Comparison of ENCODE assay signal across 10 cellular contexts in the genomic region with DNA sequence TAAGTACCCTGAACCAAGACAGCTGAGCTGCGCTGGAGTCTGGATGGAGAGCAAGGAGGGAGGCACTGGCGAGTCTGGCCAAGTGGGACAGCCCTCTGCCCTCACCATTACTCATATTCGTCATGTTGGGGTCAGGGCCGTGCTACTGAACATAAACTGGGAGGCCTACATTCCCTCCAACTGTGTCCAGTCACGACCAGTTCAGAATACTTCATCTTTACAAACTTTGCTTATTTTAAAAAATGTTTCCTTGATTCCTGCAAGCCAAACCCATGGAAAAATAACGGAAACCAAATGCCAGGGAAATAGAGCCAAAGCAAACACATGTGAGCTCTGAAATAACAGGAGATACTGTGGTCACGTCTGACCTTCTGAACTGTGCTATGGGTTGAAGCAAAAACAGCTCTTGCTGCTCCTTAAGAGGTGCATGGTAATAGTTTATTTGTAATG.
A peak's percentile ranks its signal among the peaks of the same experiment; 100 is the strongest.
DNase-seq lines count a peak whose midpoint lies in the region; ATAC-seq and TF ChIP-seq lines count a peak whose summit lies in the region.
"Had no signal": no experiment of that assay in that cellular context is flagged by ENCODE, and none has a peak within 500 bp of the region (broad histone marks: within the 10 kb centered on the region; RNA-seq: fewer than 3 reads in every experiment).

No MANE protein-coding gene starts in this region.

- no peak overlapping the region for H3K4me3 ChIP-seq in naive thymus-derived CD4-positive, alpha-beta T cell (ENCODE audit: low read length)

- H3K27ac Mint-ChIP-seq in stimulated activated effector memory CD8-positive, alpha-beta T cell treated with anti-CD3 and anti-CD28 coated beads, Interleukin-12 subunit alpha, Interleukin-12 subunit beta, amount 100 ng/mL, for 72 hours: no peak overlapping the region
- no peak overlapping the region for H3K27ac Mint-ChIP-seq in naive thymus-derived CD4-positive, alpha-beta T cell
- H3K27ac Mint-ChIP-seq: stimulated activated naive CD8-positive, alpha-beta T cell treated with anti-CD3 and anti-CD28 coated beads, Interleukin-15, Interleukin-2, amounts not matched to agents 100 ng/mL and 50 ng/mL, for 24 hours had no signal

- H3K27me3 Mint-ChIP-seq in naive thymus-derived CD4-positive, alpha-beta T cell: peaks cover 2 to 25% (median 15%) of the 10 kb centered on the region in 5 donors

- no peak overlapping the region for H3K4me3 Mint-ChIP-seq in stimulated activated effector memory CD8-positive, alpha-beta T cell treated with anti-CD3 and anti-CD28 coated beads, Interleukin-12 subunit alpha, Interleukin-12 subunit beta, amount 100 ng/mL, for 72 hours
- no peak overlapping the region for H3K4me3 Mint-ChIP-seq in naive thymus-derived CD4-positive, alpha-beta T cell
- H3K4me3 Mint-ChIP-seq: stimulated activated naive CD8-positive, alpha-beta T cell treated with anti-CD3 and anti-CD28 coated beads, Interleukin-15, Interleukin-2, amounts not matched to agents 100 ng/mL and 50 ng/mL, for 24 hours had no signal

- ATAC-seq in GM21786 (IDR thresholded peaks at IDR 0.05; ENCODE audit: unreplicated experiment) (peak; percentile 28), SK-N-SH treated with all-trans-retinoic acid at 6 μM for 48 hours (peak; percentile 80), left cardiac atrium (peak; percentile 93 to 98)
- peak; percentile 55 for ATAC-seq in stimulated activated effector memory CD8-positive, alpha-beta T cell treated with anti-CD3 and anti-CD28 coated beads, Interleukin-12 subunit alpha, Interleukin-12 subunit beta, amount 100 ng/mL, for 72 hours
- no peak for ATAC-seq in naive thymus-derived CD4-positive, alpha-beta T cell

- H3K9me3 ChIP-seq in naive thymus-derived CD4-positive, alpha-beta T cell (ENCODE audit: control insufficient read depth in 2 of 3, low read length in 3 of 3): no peaks in the 10 kb centered on the region

- H3K27ac ChIP-seq in naive thymus-derived CD4-positive, alpha-beta T cell (ENCODE audit: low read depth, low read length): no peak overlapping the region

- H3K4me1 Mint-ChIP-seq in stimulated activated effector memory CD8-positive, alpha-beta T cell treated with anti-CD3 and anti-CD28 coated beads, Interleukin-12 subunit alpha, Interleukin-12 subunit beta, amount 100 ng/mL, for 72 hours: no peaks in the 10 kb centered on the region
- no peaks in the 10 kb centered on the region for H3K4me1 Mint-ChIP-seq in naive thymus-derived CD4-positive, alpha-beta T cell

- H3K36me3 Mint-ChIP-seq in stimulated activated effector memory CD8-positive, alpha-beta T cell treated with anti-CD3 and anti-CD28 coated beads, Interleukin-12 subunit alpha, Interleukin-12 subunit beta, amount 100 ng/mL, for 72 hours: no peaks in the 10 kb centered on the region
- H3K36me3 Mint-ChIP-seq in naive thymus-derived CD4-positive, alpha-beta T cell: no peaks in the 10 kb centered on the region

- intact Hi-C loops in left cardiac atrium (cut with DNase I): no loop called here
- intact Hi-C loops in naive thymus-derived CD4-positive, alpha-beta T cell (cut with micrococcal nuclease): no loop called here

- no peaks in the 10 kb centered on the region for H3K27me3 ChIP-seq in naive thymus-derived CD4-positive, alpha-beta T cell (ENCODE audit: control insufficient read depth in 2 of 2, insufficient read depth in 2 of 2, low read length in 2 of 2)

- DNase-seq in left cardiac atrium: peak; percentile 69
- DNase-seq in stimulated activated effector memory CD8-positive, alpha-beta T cell treated with anti-CD3 and anti-CD28 coated beads, Interleukin-12 subunit alpha, Interleukin-12 subunit beta, amount 100 ng/mL, for 72 hours (ENCODE audit: low spot score in 2 of 2): no peak
- no peak for DNase-seq in activated CD8-positive, alpha-beta memory T cell treated with anti-CD3 and anti-CD28 coated beads for 24 hours
- DNase-seq in NCI-H2171 treated with DMSO at 0.1 percent for 48 hours (lab: John Stamatoyannopoulos, UW): no peak
- no peak for DNase-seq in naive thymus-derived CD4-positive, alpha-beta T cell
- DNase-seq in DMS153 (lab: John Stamatoyannopoulos, UW): no peak
- DNase-seq: activated CD8-positive, alpha-beta memory T cell treated with anti-CD3 and anti-CD28 coated beads, Interleukin-2, amount 50 U/mL, for 4 hours had no signal

- POLR2A ChIA-PET in naive thymus-derived CD4-positive, alpha-beta T cell (lab: Charles Lee): no interaction called here

- H3K4me1 ChIP-seq in naive thymus-derived CD4-positive, alpha-beta T cell (ENCODE audit: control insufficient read depth in 2 of 2, insufficient read depth in 2 of 2, low read length in 2 of 2): no peaks in the 10 kb centered on the region

- H3K9me3 Mint-ChIP-seq in stimulated activated effector memory CD8-positive, alpha-beta T cell treated with anti-CD3 and anti-CD28 coated beads, Interleukin-12 subunit alpha, Interleukin-12 subunit beta, amount 100 ng/mL, for 72 hours: no peaks in the 10 kb centered on the region
- peaks cover 0 to 1% (median 0%) of the 10 kb centered on the region in 11 donors for H3K9me3 Mint-ChIP-seq in naive thymus-derived CD4-positive, alpha-beta T cell
- H3K9me3 Mint-ChIP-seq: stimulated activated naive CD8-positive, alpha-beta T cell treated with anti-CD3 and anti-CD28 coated beads, Interleukin-15, Interleukin-2, amounts not matched to agents 100 ng/mL and 50 ng/mL, for 24 hours had no signal

- H3K36me3 ChIP-seq in naive thymus-derived CD4-positive, alpha-beta T cell (ENCODE audit: control insufficient read depth in 2 of 3, insufficient read depth in 3 of 3, low read length in 3 of 3): no peaks in the 10 kb centered on the region

- CTCF ChIA-PET in naive thymus-derived CD4-positive, alpha-beta T cell (lab: Charles Lee): no interaction called here

TF ChIP-seq in SK-N-SH treated with all-trans-retinoic acid at 6 μM for 48 hours, 23 proteins besides CTCF, POLR2A, EP300 and RAD21:
- TF ChIP-seq ZNF565 (CRISPR knock-in tag; conservative IDR thresholded peaks at IDR 0.05; ENCODE audit: low read depth) (no peak), ESRRG (CRISPR knock-in tag; IDR thresholded peaks at IDR 0.05) (no peak), GLIS3 (CRISPR knock-in tag; IDR thresholded peaks at IDR 0.05) (no peak), ZFP3 (CRISPR knock-in tag; IDR thresholded peaks at IDR 0.05) (no peak), SNAI2 (CRISPR knock-in tag; IDR thresholded peaks at IDR 0.05) (no peak), RARB (CRISPR knock-in tag; IDR thresholded peaks at IDR 0.05) (no peak), ZNF70 (CRISPR knock-in tag; IDR thresholded peaks at IDR 0.05) (no peak), TCF4 (CRISPR knock-in tag; IDR thresholded peaks at IDR 0.05; ENCODE audit: borderline replicate concordance) (no peak), BACH2 (CRISPR knock-in tag; IDR thresholded peaks at IDR 0.05; ENCODE audit: borderline replicate concordance) (no peak), ISL1 (CRISPR knock-in tag; IDR thresholded peaks at IDR 0.05) (no peak), CSRNP3 (CRISPR knock-in tag; IDR thresholded peaks at IDR 0.05) (no peak), OSR1 (CRISPR knock-in tag; IDR thresholded peaks at IDR 0.05) (no peak), ZC3H10 (CRISPR knock-in tag; IDR thresholded peaks at IDR 0.05) (no peak)
- TF ChIP-seq, protein P1, sequence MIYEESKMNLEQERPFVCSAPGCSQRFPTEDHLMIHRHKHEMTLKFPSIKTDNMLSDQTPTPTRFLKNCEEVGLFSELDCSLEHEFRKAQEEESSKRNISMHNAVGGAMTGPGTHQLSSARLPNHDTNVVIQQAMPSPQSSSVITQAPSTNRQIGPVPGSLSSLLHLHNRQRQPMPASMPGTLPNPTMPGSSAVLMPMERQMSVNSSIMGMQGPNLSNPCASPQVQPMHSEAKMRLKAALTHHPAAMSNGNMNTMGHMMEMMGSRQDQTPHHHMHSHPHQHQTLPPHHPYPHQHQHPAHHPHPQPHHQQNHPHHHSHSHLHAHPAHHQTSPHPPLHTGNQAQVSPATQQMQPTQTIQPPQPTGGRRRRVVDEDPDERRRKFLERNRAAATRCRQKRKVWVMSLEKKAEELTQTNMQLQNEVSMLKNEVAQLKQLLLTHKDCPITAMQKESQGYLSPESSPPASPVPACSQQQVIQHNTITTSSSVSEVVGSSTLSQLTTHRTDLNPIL (CRISPR knock-in tag; IDR thresholded peaks at IDR 0.05; ENCODE audit: low read depth): no peak
- TF ChIP-seq, protein P2, sequence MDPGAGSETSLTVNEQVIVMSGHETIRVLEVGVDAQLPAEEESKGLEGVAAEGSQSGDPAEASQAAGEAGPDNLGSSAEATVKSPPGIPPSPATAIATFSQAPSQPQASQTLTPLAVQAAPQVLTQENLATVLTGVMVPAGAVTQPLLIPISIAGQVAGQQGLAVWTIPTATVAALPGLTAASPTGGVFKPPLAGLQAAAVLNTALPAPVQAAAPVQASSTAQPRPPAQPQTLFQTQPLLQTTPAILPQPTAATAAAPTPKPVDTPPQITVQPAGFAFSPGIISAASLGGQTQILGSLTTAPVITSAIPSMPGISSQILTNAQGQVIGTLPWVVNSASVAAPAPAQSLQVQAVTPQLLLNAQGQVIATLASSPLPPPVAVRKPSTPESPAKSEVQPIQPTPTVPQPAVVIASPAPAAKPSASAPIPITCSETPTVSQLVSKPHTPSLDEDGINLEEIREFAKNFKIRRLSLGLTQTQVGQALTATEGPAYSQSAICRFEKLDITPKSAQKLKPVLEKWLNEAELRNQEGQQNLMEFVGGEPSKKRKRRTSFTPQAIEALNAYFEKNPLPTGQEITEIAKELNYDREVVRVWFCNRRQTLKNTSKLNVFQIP (CRISPR knock-in tag; IDR thresholded peaks at IDR 0.05; ENCODE audit: borderline replicate concordance, low read depth): no peak
TF ChIP-seq in SK-N-SH treated with all-trans-retinoic acid at 6 μM for 48 hours: peak in this region for 0.
